Comparison of ENCODE assay signal across 8 cellular contexts in the genomic region with DNA sequence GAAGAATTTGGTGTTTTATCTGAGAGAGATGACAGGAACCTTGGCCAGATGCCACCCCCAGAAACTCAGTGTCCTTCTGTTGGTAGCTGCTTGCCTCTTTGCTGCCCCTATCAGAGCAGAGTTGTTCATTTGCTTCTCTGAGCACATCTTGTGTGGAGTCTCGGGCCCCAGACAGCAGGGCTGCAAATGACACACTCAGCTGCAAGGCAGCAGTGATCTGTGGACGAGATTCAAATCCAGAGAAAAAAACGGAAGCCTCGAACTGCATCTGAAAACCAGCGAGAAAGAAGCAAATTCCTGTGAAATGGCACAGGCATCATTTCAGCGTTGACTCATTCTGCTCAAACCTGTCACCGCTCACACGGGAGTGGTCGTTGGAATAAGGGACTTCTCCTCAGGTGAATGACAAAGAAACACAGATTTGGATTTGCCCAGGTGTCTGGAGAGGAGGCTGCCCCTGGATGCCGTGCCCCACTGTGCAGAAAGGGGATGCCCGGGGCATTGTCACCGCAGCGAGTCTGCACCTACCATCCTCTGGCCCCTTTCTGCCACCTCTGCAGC.
DNase-seq lines count a peak whose midpoint lies in the region; ATAC-seq and TF ChIP-seq lines count a peak whose summit lies in the region.

No MANE protein-coding gene starts in this region.

- peaks cover 57% of the 10 kb centered on the region for H3K4me1 Mint-ChIP-seq in activated CD4-positive, alpha-beta memory T cell treated with anti-CD3 and anti-CD28 coated beads for 36 hours (ENCODE audit: low read depth)

- no peak overlapping the region for H3K27ac ChIP-seq in uterus

- no peaks in the 10 kb centered on the region for H3K36me3 ChIP-seq in uterus

- DNase-seq in activated CD4-positive, alpha-beta memory T cell treated with anti-CD3 and anti-CD28 coated beads for 36 hours = peak; percentile 80
- DNase-seq in globus pallidus (ENCODE audit: low spot score) (peak; percentile 35), NCI-H2029 treated with DMSO at 0.1 percent for 48 hours (lab: John Stamatoyannopoulos, UW) (no peak), uterus (no peak), NCI-H2196 (lab: John Stamatoyannopoulos, UW; ENCODE audit: unreplicated experiment) (no peak)
- peak; percentile 8 to 10 for DNase-seq in stimulated activated CD8-positive, alpha-beta memory T cell treated with anti-CD3 and anti-CD28 coated beads, Interleukin-15, amount 100 ng/mL, for 4 hours (ENCODE audit: low read depth in 2 of 2)

- TF ChIP-seq POLR2A in uterus (IDR thresholded peaks at IDR 0.05) = no peak

- H3K27ac Mint-ChIP-seq in activated CD4-positive, alpha-beta memory T cell treated with anti-CD3 and anti-CD28 coated beads for 36 hours = peak overlapping the region; percentile 99

- H3K27me3 Mint-ChIP-seq in activated CD4-positive, alpha-beta memory T cell treated with anti-CD3 and anti-CD28 coated beads for 36 hours = no peaks in the 10 kb centered on the region

- H3K9me3 ChIP-seq in uterus = no peaks in the 10 kb centered on the region

- no peaks in the 10 kb centered on the region for H3K9me3 Mint-ChIP-seq in activated CD4-positive, alpha-beta memory T cell treated with anti-CD3 and anti-CD28 coated beads for 36 hours

- peaks cover 4% of the 10 kb centered on the region for H3K36me3 Mint-ChIP-seq in activated CD4-positive, alpha-beta memory T cell treated with anti-CD3 and anti-CD28 coated beads for 36 hours

- no peak overlapping the region for H3K4me3 ChIP-seq in uterus

- H3K4me3 Mint-ChIP-seq in activated CD4-positive, alpha-beta memory T cell treated with anti-CD3 and anti-CD28 coated beads for 36 hours = peak overlapping the region; percentile 73

- POLR2A ChIA-PET in activated CD4-positive, alpha-beta memory T cell treated with anti-CD3 and anti-CD28 coated beads for 36 hours (lab: Charles Lee) = interaction anchor here (1.0 to 3.0 kb wide), 17 partner anchors 27 to 291 kb away, joined by 3 to 29 read pairs (median 7); partner anchors contain the start of gene PFKFB3

- no peaks in the 10 kb centered on the region for H3K27me3 ChIP-seq in uterus

- no peak for TF ChIP-seq CTCF in uterus (IDR thresholded peaks at IDR 0.05)

- intact Hi-C loops in activated CD4-positive, alpha-beta memory T cell treated with anti-CD3 and anti-CD28 coated beads for 36 hours (cut with micrococcal nuclease) = no loop called here
- intact Hi-C loops in uterus (cut with DNase I; ENCODE audit: low total_unique reads) = no loop called here

- CTCF ChIA-PET in activated CD4-positive, alpha-beta memory T cell treated with anti-CD3 and anti-CD28 coated beads for 36 hours (lab: Charles Lee) = interaction anchor here (0.6 to 3.2 kb wide), 16 partner anchors 13 to 261 kb away, joined by 3 to 19 read pairs (median 6); partner anchors contain the start of gene PFKFB3

- no peaks in the 10 kb centered on the region for H3K4me1 ChIP-seq in uterus

- ATAC-seq in GM19043 (IDR thresholded peaks at IDR 0.05; ENCODE audit: low read depth, unreplicated experiment) (peak; percentile 7), HG03378 (IDR thresholded peaks at IDR 0.05; ENCODE audit: unreplicated experiment) (peak; percentile 26)

Comparison
In these comparisons a context has a peak if more than half of its experiments do, and no peak if none do; other contexts are left out.
1. DNase-seq: peak in activated CD4-positive, alpha-beta memory T cell treated with anti-CD3 and anti-CD28 coated beads for 36 hours (single experiment), globus pallidus (single experiment) and stimulated activated CD8-positive, alpha-beta memory T cell treated with anti-CD3 and anti-CD28 coated beads, Interleukin-15, amount 100 ng/mL, for 4 hours (2 of 2); none in NCI-H2029 treated with DMSO at 0.1 percent for 48 hours (single experiment), uterus (0 of 2) and NCI-H2196 (single experiment).